Comparison of ENCODE assay signal across 15 cellular contexts in the genomic region with DNA sequence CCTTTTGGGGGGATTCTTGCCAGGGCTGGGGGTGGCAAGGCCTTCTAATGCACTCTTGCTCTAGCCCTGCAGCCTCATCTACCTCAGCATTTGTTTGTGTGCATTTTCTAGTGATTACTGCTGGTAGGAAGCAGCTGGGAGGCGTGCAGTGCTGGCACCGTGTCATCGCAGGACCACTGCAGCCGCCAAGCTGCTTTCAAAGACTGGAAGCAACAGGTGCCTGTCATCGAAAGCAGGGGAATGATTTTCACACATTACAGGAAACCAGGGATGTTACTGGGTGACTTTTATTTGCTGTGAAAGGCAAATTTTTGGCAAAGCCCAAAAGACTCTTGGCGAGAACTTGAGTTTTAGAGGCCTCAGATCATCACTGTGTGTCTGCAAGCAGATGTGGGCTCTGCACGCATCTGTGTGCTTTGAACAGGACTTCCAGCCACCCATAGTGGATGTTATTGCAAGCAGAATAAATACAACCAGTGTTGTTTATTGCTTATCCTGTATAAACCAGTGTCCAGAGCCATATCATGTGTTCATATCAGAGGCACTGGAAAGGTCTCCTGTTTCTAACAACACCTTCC.
"Had no signal": no experiment of that assay in that cellular context is flagged by ENCODE, and none has a peak within 500 bp of the region (broad histone marks: within the 10 kb centered on the region; RNA-seq: fewer than 3 reads in every experiment).

No MANE protein-coding gene starts in this region.

- DNase-seq: activated CD4-positive, alpha-beta T cell treated with anti-CD3 and anti-CD28 coated beads, Interleukin-2, amount 10 ng/mL, durations not matched to agents 24 days and 14 days; activated CD4-positive, CD25-positive, alpha-beta regulatory T cell; activated CD8-positive, alpha-beta memory T cell treated with anti-CD3 and anti-CD28 coated beads, Interleukin-2, amount 50 U/mL, for 48 hours; activated gamma-delta T cell treated with Interleukin-2 at 50 U/mL for 16 hours; activated T-cell treated with anti-CD3 and anti-CD28 coated beads, Interleukin-2, amount 50 U/mL, for 72 hours; anterior cingulate cortex; erythroblast; left cardiac atrium; pancreas; stimulated activated CD4-positive, alpha-beta T cell treated with anti-CD3 and anti-CD28 coated beads, Interleukin-4, amount 100 ng/mL, for 1 hour; stimulated activated naive B cell treated with anti-CD40 and anti-IgM and Interleukin-4, amounts not matched to agents 10 μg/mL and 1 μg/mL and 100 μg/mL, for 72 hours; trophoblast cell had no signal

- H3K4me3 Mint-ChIP-seq: activated CD4-positive, alpha-beta T cell treated with anti-CD3 and anti-CD28 coated beads, Interleukin-2, amount 10 ng/mL, durations not matched to agents 24 days and 14 days; activated T-cell treated with anti-CD3 and anti-CD28 coated beads, Interleukin-2, amount 50 U/mL, for 72 hours; mesothelial cell of epicardium; stimulated activated naive B cell treated with anti-CD40 and anti-IgM and Interleukin-4, amounts not matched to agents 10 μg/mL and 1 μg/mL and 100 μg/mL, for 72 hours had no signal

- H3K27me3 Mint-ChIP-seq: activated CD4-positive, alpha-beta T cell treated with anti-CD3 and anti-CD28 coated beads, Interleukin-2, amount 10 ng/mL, durations not matched to agents 24 days and 14 days; stimulated activated naive B cell treated with anti-CD40 and anti-IgM and Interleukin-4, amounts not matched to agents 10 μg/mL and 1 μg/mL and 100 μg/mL, for 72 hours had no signal

- ATAC-seq: activated T-cell treated with anti-CD3 and anti-CD28 coated beads, Interleukin-2, amount 50 U/mL, for 72 hours; left cardiac atrium; pancreas; stimulated activated naive B cell treated with anti-CD40 and anti-IgM and Interleukin-4, amounts not matched to agents 10 μg/mL and 1 μg/mL and 100 μg/mL, for 72 hours had no signal

- H3K27me3 ChIP-seq: breast epithelium, pancreas had no signal

- H3K4me1 ChIP-seq: pancreas had no signal

- H3K36me3 Mint-ChIP-seq: mesothelial cell of epicardium had no signal

- H3K9me3 Mint-ChIP-seq: activated CD4-positive, alpha-beta T cell treated with anti-CD3 and anti-CD28 coated beads, Interleukin-2, amount 10 ng/mL, durations not matched to agents 24 days and 14 days; activated T-cell treated with anti-CD3 and anti-CD28 coated beads, Interleukin-2, amount 50 U/mL, for 72 hours; mesothelial cell of epicardium; stimulated activated naive B cell treated with anti-CD40 and anti-IgM and Interleukin-4, amounts not matched to agents 10 μg/mL and 1 μg/mL and 100 μg/mL, for 72 hours had no signal

- H3K36me3 ChIP-seq: breast epithelium, pancreas had no signal

- H3K9me3 ChIP-seq: breast epithelium, pancreas had no signal

- H3K27ac ChIP-seq: breast epithelium, pancreas had no signal

- H3K27ac Mint-ChIP-seq: activated CD4-positive, alpha-beta T cell treated with anti-CD3 and anti-CD28 coated beads, Interleukin-2, amount 10 ng/mL, durations not matched to agents 24 days and 14 days; activated T-cell treated with anti-CD3 and anti-CD28 coated beads, Interleukin-2, amount 50 U/mL, for 72 hours; mesothelial cell of epicardium; stimulated activated naive B cell treated with anti-CD40 and anti-IgM and Interleukin-4, amounts not matched to agents 10 μg/mL and 1 μg/mL and 100 μg/mL, for 72 hours had no signal

- H3K4me1 Mint-ChIP-seq: activated CD4-positive, alpha-beta T cell treated with anti-CD3 and anti-CD28 coated beads, Interleukin-2, amount 10 ng/mL, durations not matched to agents 24 days and 14 days had no signal

- H3K4me3 ChIP-seq: breast epithelium, lung, pancreas had no signal
